ENCODE assay signal across 8 cellular contexts in genomic region chr11:99739464-99740089, GRCh38.
DNase-seq lines count a peak whose midpoint lies in the region; ATAC-seq and TF ChIP-seq lines count a peak whose summit lies in the region.

No MANE protein-coding gene starts in this region.

- intact Hi-C loops in sciatic nerve (cut with DNase I): no loop called here

- H3K36me3 ChIP-seq in HAP-1 (replicated peaks): no peaks in the 10 kb centered on the region
- H3K36me3 ChIP-seq in neuronal stem cell (replicated peaks in 1 of 2; ENCODE audit: control insufficient read depth in 2 of 2, insufficient read depth in 2 of 2, low read length in 2 of 2): no peaks in the 10 kb centered on the region

- H2AFZ ChIP-seq in neuronal stem cell (ENCODE audit: low read length): no peak overlapping the region

- H3K9ac ChIP-seq in neuronal stem cell (ENCODE audit: low read depth, low read length, poor library complexity): no peak overlapping the region

- TF ChIP-seq CTCF in AG10803 (conservative IDR thresholded peaks at IDR 0.05; ENCODE audit: low read length) (peak; percentile 32), choroid plexus epithelial cell (conservative IDR thresholded peaks at IDR 0.05; ENCODE audit: low read depth, low read length) (peak; percentile 67), omental fat pad (IDR thresholded peaks at IDR 0.05) (no peak)

- H3K27me3 ChIP-seq in HAP-1 (ENCODE audit: low read depth) (no peaks in the 10 kb centered on the region), neuronal stem cell (ENCODE audit: control insufficient read depth in 3 of 3, insufficient read depth in 3 of 3, low read depth in 1 of 3, low read length in 3 of 3) (no peaks in the 10 kb centered on the region)

- H2BK120ac ChIP-seq in neuronal stem cell (ENCODE audit: low read depth, low read length): no peak overlapping the region

- H4K91ac ChIP-seq in neuronal stem cell (ENCODE audit: low read depth, low read length, poor library complexity): no peak overlapping the region

- H3K4ac ChIP-seq in neuronal stem cell (ENCODE audit: low read length): no peak overlapping the region

- 100% methylated on average over 1 of the region's 4 CpGs; no CpG with 5 or more reads in 1 of the 2 donors for WGBS in neuronal stem cell (ENCODE audit: extremely low coverage in 2 of 2, insufficient read length in 2 of 2, insufficient replicate concordance in 1 of 2), 2 donors

- in situ Hi-C loops in HAP-1 (cut with MboI; ENCODE audit: low sequenced_read_pairs): no loop called here

- no peak overlapping the region for H3K23ac ChIP-seq in neuronal stem cell (ENCODE audit: low read depth, low read length, poor library complexity)

- no peak overlapping the region for H3K18ac ChIP-seq in neuronal stem cell (ENCODE audit: low read length)

- H2AK5ac ChIP-seq in neuronal stem cell (ENCODE audit: low read depth, low read length): no peak overlapping the region

- H3K4me1 ChIP-seq in HAP-1 (no peaks in the 10 kb centered on the region), neuronal stem cell (ENCODE audit: control insufficient read depth in 2 of 2, insufficient read depth in 1 of 2, low read depth in 1 of 2, low read length in 2 of 2) (no peaks in the 10 kb centered on the region)

- H2BK15ac ChIP-seq in neuronal stem cell (ENCODE audit: low read length): no peak overlapping the region

- H3K9me3 ChIP-seq in HAP-1: no peaks in the 10 kb centered on the region
- no peaks in the 10 kb centered on the region for H3K9me3 ChIP-seq in neuronal stem cell (replicated peaks in 1 of 2; ENCODE audit: control insufficient read depth in 2 of 2, insufficient read depth in 1 of 2, low read depth in 1 of 2, low read length in 2 of 2)

- H2BK5ac ChIP-seq in neuronal stem cell (ENCODE audit: low read length): no peak overlapping the region

- ATAC-seq in HG03460 (IDR thresholded peaks at IDR 0.05; ENCODE audit: unreplicated experiment) (no peak), omental fat pad (ENCODE audit: low FRiP score) (no peak), sciatic nerve (no peak)

- H3K27ac ChIP-seq in neuronal stem cell (replicated peaks; ENCODE audit: low read length): no peak overlapping the region

- H3K14ac ChIP-seq in neuronal stem cell (ENCODE audit: low read length): no peak overlapping the region

- no peak for DNase-seq in AG10803 (ENCODE audit: low read depth)
- DNase-seq in HAP-1 (ENCODE audit: low spot score in 2 of 2): peak; percentile 35 to 39
- DNase-seq in NCI-H748 (lab: John Stamatoyannopoulos, UW; ENCODE audit: unreplicated experiment): peak; percentile 45
- peak; percentile 80 for DNase-seq in choroid plexus epithelial cell (ENCODE audit: low read depth)
- peak; percentile 56 for DNase-seq in neuronal stem cell (ENCODE audit: low spot score)
- no peak for DNase-seq in omental fat pad (ENCODE audit: low spot score)
- no peak for DNase-seq in sciatic nerve (ENCODE audit: low spot score)

- no peak overlapping the region for H4K8ac ChIP-seq in neuronal stem cell (ENCODE audit: low read depth, low read length)

- no peak overlapping the region for H3K4me3 ChIP-seq in AG10803 (ENCODE audit: low read length)
- no peak overlapping the region for H3K4me3 ChIP-seq in HAP-1
- no peak overlapping the region for H3K4me3 ChIP-seq in choroid plexus epithelial cell (ENCODE audit: low read depth, low read length)
- no peak overlapping the region for H3K4me3 ChIP-seq in neuronal stem cell (ENCODE audit: low read length in 2 of 2)

- H2BK12ac ChIP-seq in neuronal stem cell (ENCODE audit: low read length): no peak overlapping the region

- H3K4me2 ChIP-seq in neuronal stem cell (ENCODE audit: insufficient read depth, low read length, poor library complexity, severe bottlenecking): no peak overlapping the region

- H3K79me1 ChIP-seq in neuronal stem cell (ENCODE audit: low read depth, low read length): no peaks in the 10 kb centered on the region

Comparison
In these comparisons a context has a peak if more than half of its experiments do, and no peak if none do; other contexts are left out.
1. DNase-seq: peak in HAP-1 (2 of 2), NCI-H748 (single experiment), choroid plexus epithelial cell (single experiment) and neuronal stem cell (single experiment); none in AG10803 (single experiment), omental fat pad (single experiment) and sciatic nerve (single experiment).
2. CTCF ChIP-seq: peak in AG10803 (single experiment) and choroid plexus epithelial cell (single experiment); none in omental fat pad (0 of 3).